28 cellular contexts compared by ENCODE assay signal in the genomic region with DNA sequence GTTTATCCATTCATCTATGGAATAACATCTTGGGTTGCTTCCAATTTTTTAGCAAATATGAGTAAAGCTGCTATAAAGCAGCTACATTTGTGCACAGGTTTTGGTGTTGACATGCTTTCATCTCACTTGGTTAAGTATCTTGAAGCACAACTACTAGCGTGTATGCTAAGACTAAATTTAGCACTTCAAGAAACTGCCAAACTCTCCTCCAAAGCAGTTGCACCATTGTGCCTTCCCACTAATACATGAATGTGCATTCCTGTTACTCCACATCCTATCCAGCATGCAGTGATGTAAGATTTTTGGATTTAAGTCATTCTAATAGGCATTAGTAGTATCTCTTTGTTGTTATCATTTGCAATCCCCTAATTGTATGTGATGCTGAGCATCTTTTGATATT.
"Had no signal": no experiment of that assay in that cellular context is flagged by ENCODE, and none has a peak within 500 bp of the region (broad histone marks: within the 10 kb centered on the region; RNA-seq: fewer than 3 reads in every experiment).

No MANE protein-coding gene starts in this region.

- H3K9me3 ChIP-seq: adrenal gland, body of pancreas, gastroesophageal sphincter had no signal

- H3K4me1 ChIP-seq: body of pancreas, gastroesophageal sphincter had no signal

- H3K27ac ChIP-seq: adrenal gland, body of pancreas, esophagus muscularis mucosa, gastroesophageal sphincter had no signal

- ATAC-seq: activated CD4-positive, alpha-beta T cell treated with anti-CD3 and anti-CD28 coated beads for 36 hours; activated CD8-positive, alpha-beta memory T cell treated with anti-CD3 and anti-CD28 coated beads, Interleukin-2, amount 10 ng/mL, durations not matched to agents 7 days and 5 days; activated CD8-positive, alpha-beta T cell treated with anti-CD3 and anti-CD28 coated beads, Interleukin-2, amount 10 ng/mL, durations not matched to agents 7 days and 5 days; activated naive CD8-positive, alpha-beta T cell treated with anti-CD3 and anti-CD28 coated beads, Interleukin-2, amount 50 U/mL, for 24 hours; body of pancreas; effector memory CD8-positive, alpha-beta T cell; gastroesophageal sphincter had no signal

- DNase-seq: activated CD4-positive, alpha-beta memory T cell treated with anti-CD3 and anti-CD28 coated beads for 36 hours; activated CD4-positive, alpha-beta T cell treated with anti-CD3 and anti-CD28 coated beads for 36 hours; activated CD4-positive, alpha-beta T cell treated with anti-CD3 and anti-CD28 coated beads, Interleukin-2, amount 10 ng/mL, durations not matched to agents 24 days and 14 days; activated CD4-positive, CD25-positive, alpha-beta regulatory T cell; activated CD4-positive, CD25-positive, alpha-beta regulatory T cell treated with anti-CD3 and anti-CD28 coated beads, Interleukin-2, amount 50 U/mL, for 72 hours; activated CD8-positive, alpha-beta memory T cell treated with anti-CD3 and anti-CD28 coated beads, Interleukin-2, amount 10 ng/mL, durations not matched to agents 7 days and 5 days; activated CD8-positive, alpha-beta memory T cell treated with anti-CD3 and anti-CD28 coated beads, Interleukin-2, amount 50 U/mL, for 4 hours; activated CD8-positive, alpha-beta T cell treated with anti-CD3 and anti-CD28 coated beads, Interleukin-2, amount 10 ng/mL, durations not matched to agents 7 days and 5 days; activated effector memory CD4-positive, alpha-beta T cell treated with anti-CD3 and anti-CD28 coated beads, Interleukin-2, amount 50 U/mL, for 16 hours; activated naive CD4-positive, alpha-beta T cell treated with anti-CD3 and anti-CD28 coated beads for 36 hours; activated naive CD8-positive, alpha-beta T cell treated with anti-CD3 and anti-CD28 coated beads for 36 hours; activated naive CD8-positive, alpha-beta T cell treated with anti-CD3 and anti-CD28 coated beads, Interleukin-2, amount 50 U/mL, for 24 hours; activated T-cell treated with anti-CD3 and anti-CD28 coated beads, Interleukin-2, amount 50 U/mL, for 1 hour; activated T-cell treated with anti-CD3 and anti-CD28 coated beads, Interleukin-2, amount 50 U/mL, for 48 hours; adrenal gland; amygdala; aorta; body of pancreas; caudate nucleus; cortex of kidney; dermis blood vessel endothelial cell; effector CD4-positive, alpha-beta T cell; effector memory CD8-positive, alpha-beta T cell; erythroblast; foreskin melanocyte; T-helper 2 cell had no signal

- H3K4me3 ChIP-seq: adrenal gland, body of pancreas, esophagus muscularis mucosa, gastroesophageal sphincter had no signal

- H3K27me3 ChIP-seq: adrenal gland, body of pancreas, esophagus muscularis mucosa, gastroesophageal sphincter had no signal

- H3K36me3 ChIP-seq: adrenal gland, esophagus muscularis mucosa, gastroesophageal sphincter had no signal
